In the genomic region with DNA sequence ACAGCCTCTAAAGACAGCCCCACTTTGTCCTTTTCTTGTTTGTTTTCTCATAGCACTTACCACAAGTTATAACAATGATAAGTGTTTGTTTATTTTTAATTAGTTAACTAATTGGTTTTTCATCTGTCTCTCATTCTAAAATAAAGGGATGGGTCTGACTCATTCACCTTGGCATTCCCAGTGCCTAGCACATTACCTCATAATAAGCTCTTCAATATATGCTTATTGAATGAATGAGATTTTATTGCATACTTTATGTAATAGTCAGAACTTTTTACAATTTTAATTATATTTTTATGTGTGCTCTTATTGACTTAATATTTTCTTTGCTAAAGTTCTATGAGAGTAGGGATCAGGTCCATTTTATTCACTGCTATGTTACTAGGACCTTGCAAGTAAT, we compare ENCODE assay signal across 28 cellular contexts.
"Had no signal": no experiment of that assay in that cellular context is flagged by ENCODE, and none has a peak within 500 bp of the region (broad histone marks: within the 10 kb centered on the region; RNA-seq: fewer than 3 reads in every experiment).

No MANE protein-coding gene starts in this region.

- ATAC-seq: activated CD4-positive, CD25-positive, alpha-beta regulatory T cell treated with anti-CD3 and anti-CD28 coated beads, Interleukin-2, amount 50 U/mL, for 24 hours; heart left ventricle; naive thymus-derived CD4-positive, alpha-beta T cell; pancreas; psoas muscle; stimulated activated naive B cell treated with anti-CD40 and anti-IgM and Interleukin-4, amounts not matched to agents 10 μg/mL and 1 μg/mL and 100 μg/mL, for 72 hours had no signal

- H3K27ac ChIP-seq: cardiac muscle cell, colonic mucosa, heart left ventricle, pancreas, psoas muscle, stomach, thyroid gland, upper lobe of left lung, vagina, WERI-Rb-1 had no signal

- H3K4me3 ChIP-seq: cardiac muscle cell, colonic mucosa, heart left ventricle, pancreas, psoas muscle, stomach, thyroid gland, upper lobe of left lung, vagina had no signal

- DNase-seq: activated CD4-positive, alpha-beta T cell treated with anti-CD3 and anti-CD28 coated beads for 48 hours; activated CD4-positive, alpha-beta T cell treated with anti-CD3 and anti-CD28 coated beads, Interleukin-2, amount 50 U/mL, for 48 hours; activated CD8-positive, alpha-beta memory T cell treated with anti-CD3 and anti-CD28 coated beads for 24 hours; activated effector memory CD4-positive, alpha-beta T cell treated with Interleukin-2 at 50 U/mL for 16 hours; activated naive CD4-positive, alpha-beta T cell treated with Interleukin-2 at 50 U/mL for 16 hours; anterior cingulate cortex; cerebellar nuclear complex; colonic mucosa; effector memory CD4-positive, alpha-beta T cell; heart left ventricle; hypothalamus; immature natural killer cell; kidney; midbrain; naive thymus-derived CD4-positive, alpha-beta T cell; nucleus accumbens; pancreas; psoas muscle; stimulated activated CD4-positive, alpha-beta T cell treated with anti-CD3 and anti-CD28 coated beads, Interleukin-15, amount 100 ng/mL, for 24 hours; stimulated activated CD4-positive, alpha-beta T cell treated with anti-CD3 and anti-CD28 coated beads, Interleukin-2, amount 100 ng/mL, for 24 hours; stimulated activated naive B cell treated with anti-CD40 and anti-IgM and Interleukin-4, amounts not matched to agents 10 μg/mL and 1 μg/mL and 100 μg/mL, for 72 hours; stomach; thyroid gland; upper lobe of left lung; WERI-Rb-1 had no signal
